Comparison of ENCODE assay signal across 16 cellular contexts in the genomic region with DNA sequence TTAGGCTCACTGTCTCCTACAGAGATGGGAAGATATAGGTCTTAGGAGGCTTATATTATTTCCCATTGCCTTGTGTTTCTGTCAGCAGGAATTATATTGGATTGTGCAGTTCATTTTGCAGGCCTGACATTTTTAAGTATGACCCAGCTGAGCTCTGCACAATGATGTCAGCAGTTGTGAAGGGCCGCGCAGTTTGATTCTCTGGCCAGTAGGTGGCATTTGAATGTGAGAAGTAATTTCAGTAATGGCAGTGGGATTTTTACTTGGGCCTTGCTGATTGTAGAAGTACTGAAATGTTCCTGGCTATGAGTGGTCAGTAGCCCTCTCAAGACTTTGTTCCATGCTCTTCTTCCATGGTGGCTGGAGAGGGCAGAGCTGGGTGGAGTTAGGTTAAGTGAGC.
DNase-seq lines count a peak whose midpoint lies in the region; ATAC-seq and TF ChIP-seq lines count a peak whose summit lies in the region.
"Had no signal": no experiment of that assay in that cellular context is flagged by ENCODE, and none has a peak within 500 bp of the region (broad histone marks: within the 10 kb centered on the region; RNA-seq: fewer than 3 reads in every experiment).

No MANE protein-coding gene starts in this region.

- no peaks in the 10 kb centered on the region for H3K36me3 ChIP-seq in GM06990 (ENCODE audit: control insufficient read depth, insufficient read depth, low read length)
- H3K36me3 ChIP-seq: BLaER1 treated with 17β-estradiol and CSF1 and Interleukin-3, amounts not matched to agents 10 nM and 100 nM; sigmoid colon had no signal

- TF ChIP-seq CTCF in 22Rv1 (IDR thresholded peaks at IDR 0.05) (peak; percentile 46), GM06990 (IDR thresholded peaks at IDR 0.05; ENCODE audit: insufficient read depth, low read length, poor library complexity, severe bottlenecking) (peak; percentile 45), NB4 (IDR thresholded peaks at IDR 0.05; ENCODE audit: low read depth, low read length) (peak; percentile 31), cardiac fibroblast (IDR thresholded peaks at IDR 0.05; ENCODE audit: low read depth, low read length) (peak; percentile 6)

- no peaks in the 10 kb centered on the region for H3K27me3 ChIP-seq in GM06990 (replicated peaks; ENCODE audit: control insufficient read depth, insufficient read depth, low read length)
- H3K27me3 ChIP-seq: sigmoid colon had no signal

- no peak for TF ChIP-seq POLR2A in NB4 (IDR thresholded peaks at IDR 0.05; ENCODE audit: extremely low read depth, insufficient read length)

- DNase-seq in GM06990 (ENCODE audit: extremely low read depth, insufficient read length) (no peak), NB4 (ENCODE audit: low read depth) (peak; percentile 2), cardiac fibroblast (ENCODE audit: low read depth in 2 of 2) (peak in 1 of 2 donors; percentile 0), LoVo (ENCODE audit: low spot score) (no peak)
- DNase-seq: activated CD4-positive, CD25-positive, alpha-beta regulatory T cell treated with anti-CD3 and anti-CD28 coated beads, Interleukin-2, amount 50 U/mL, for 72 hours; activated gamma-delta T cell; hypothalamus; NCI-H187 treated with DMSO at 0.1 percent for 48 hours; NCI-H774; sigmoid colon; substantia nigra had no signal

- H3K4me3 ChIP-seq in GM06990 (replicated peaks; ENCODE audit: low read depth, low read length) (no peak overlapping the region), NB4 (ENCODE audit: low read depth, low read length) (no peak overlapping the region), cardiac fibroblast (replicated peaks in 1 of 2; ENCODE audit: low read depth in 2 of 2, low read length in 2 of 2) (no peak overlapping the region)
- H3K4me3 ChIP-seq: BLaER1 treated with 17β-estradiol and CSF1 and Interleukin-3, amounts not matched to agents 10 nM and 100 nM; sigmoid colon had no signal

- ATAC-seq in HG02885 (IDR thresholded peaks at IDR 0.05; ENCODE audit: poor library complexity, unreplicated experiment) (no peak), GM19463 (IDR thresholded peaks at IDR 0.05; ENCODE audit: unreplicated experiment) (no peak), HG02763 (IDR thresholded peaks at IDR 0.05; ENCODE audit: unreplicated experiment) (no peak)

- no peak overlapping the region for H3K27ac ChIP-seq in 22Rv1
- H3K27ac ChIP-seq: BLaER1 treated with 17β-estradiol and CSF1 and Interleukin-3, amounts not matched to agents 10 nM and 100 nM; sigmoid colon had no signal
